14 cellular contexts compared by ENCODE assay signal in genomic region chr6:63910863-63911665, GRCh38.
DNase-seq lines count a peak whose midpoint lies in the region; ATAC-seq, FAIRE-seq and TF ChIP-seq lines count a peak whose summit lies in the region.
"Had no signal": no experiment of that assay in that cellular context is flagged by ENCODE, and none has a peak within 500 bp of the region (broad histone marks: within the 10 kb centered on the region; RNA-seq: fewer than 3 reads in every experiment).

No MANE protein-coding gene starts in this region.

- CTCF ChIA-PET in K562 (lab: Yijun Ruan, JAX; ENCODE audit: low intra/inter-chr PET ratio): no interaction called here

- H3K4me1 ChIP-seq in K562 (replicated peaks in 1 of 2; ENCODE audit: control insufficient read depth in 2 of 2, insufficient read depth in 2 of 2, low read length in 2 of 2): no peaks in the 10 kb centered on the region
- H3K4me1 ChIP-seq in heart right ventricle: peaks cover 0 to 12% (median 0%) of the 10 kb centered on the region in 9 donors
- no peaks in the 10 kb centered on the region for H3K4me1 ChIP-seq in aorta (ENCODE audit: control insufficient read depth in 1 of 2, insufficient read depth in 2 of 2, low read length in 2 of 2)
- H3K4me1 ChIP-seq: HAP-1 had no signal

- H3K27ac ChIP-seq in K562 (ENCODE audit: extremely low read depth, low read depth, low read length) (no peak overlapping the region), heart right ventricle (peak overlapping the region in 4 of 10 donors; percentile 4 to 29 (median 18)), aorta (ENCODE audit: low read depth in 1 of 2, low read length in 2 of 2) (no peak overlapping the region)
- H3K27ac ChIP-seq: PC-9 had no signal

- no peak for TF ChIP-seq POLR2A in K562 (conservative IDR thresholded peaks at IDR 0.05)

- WGBS in K562 (ENCODE audit: insufficient coverage, low coverage, missing lambda C conversion rate): 0% methylated on average over 2 of the region's 2 CpGs
- WGBS in heart right ventricle, 2 donors: 38 to 50% methylated on average over 2 of the region's 2 CpGs
- 6 to 11% methylated on average over 2 of the region's 2 CpGs for WGBS in aorta, 2 donors

- intact Hi-C loops in Right ventricle myocardium inferior (cut with DNase I) (no loop called here), cardiac septum (cut with DNase I) (no loop called here), K562 (cut with micrococcal nuclease) (no loop called here), heart right ventricle (cut with DNase I) (no loop called here), aorta (cut with DNase I) (no loop called here)

- no peaks in the 10 kb centered on the region for H3K36me3 ChIP-seq in K562 (ENCODE audit: control insufficient read depth, insufficient read depth, low read length)
- H3K36me3 ChIP-seq in heart right ventricle: no peaks in the 10 kb centered on the region
- no peaks in the 10 kb centered on the region for H3K36me3 ChIP-seq in aorta (ENCODE audit: control insufficient read depth in 1 of 2, insufficient read depth in 2 of 2, low read length in 1 of 2)
- H3K36me3 ChIP-seq: HAP-1 had no signal

- no peaks in the 10 kb centered on the region for H3K9me3 ChIP-seq in K562 (replicated peaks; ENCODE audit: control insufficient read depth, insufficient read depth, low read depth, low read length)
- peaks cover 0 to 10% (median 0%) of the 10 kb centered on the region in 11 donors for H3K9me3 ChIP-seq in heart right ventricle
- H3K9me3 ChIP-seq in aorta (ENCODE audit: control insufficient read depth, low read length): no peaks in the 10 kb centered on the region
- H3K9me3 ChIP-seq: HAP-1 had no signal

- BruUV-seq in K562 (replicated peaks; lab: Mats Ljungman, UMichigan): no TSS peak

- TF ChIP-seq RAD21 in K562 (CRISPR knock-in tag; conservative IDR thresholded peaks at IDR 0.05 in 1 of 2, IDR thresholded peaks at IDR 0.05 in 1 of 2): no peak

- DNase-seq in Right ventricle myocardium inferior (ENCODE audit: missing footprints) (no peak), cardiac septum (ENCODE audit: low spot score) (no peak), K562 (ENCODE audit: extremely low read depth in 1 of 4, low spot score in 3 of 4) (no peak), heart right ventricle (peak in 1 of 2 donors; percentile 11), aorta (no peak), NCI-H187 treated with DMSO at 0.1 percent for 48 hours (lab: John Stamatoyannopoulos, UW) (no peak), AG08396 (ENCODE audit: low spot score) (no peak)
- DNase-seq: COR-L47, NCI-H1105, NCI-H187, NCI-H748 treated with DMSO at 0.1 percent for 48 hours, PC-9 had no signal

- FAIRE-seq in K562 (lab: Jason Lieb, UNC): no peak

- no peaks in the 10 kb centered on the region for H3K9me1 ChIP-seq in K562 (ENCODE audit: control insufficient read depth, insufficient read depth, low read length)

- H3K4me3 ChIP-seq in K562 (no peak overlapping the region), heart right ventricle (no peak overlapping the region), aorta (ENCODE audit: low read length in 2 of 2) (no peak overlapping the region)
- H3K4me3 ChIP-seq: HAP-1, PC-9 had no signal

- H2AFZ ChIP-seq in K562 (ENCODE audit: low read depth, low read length): no peak overlapping the region
- H2AFZ ChIP-seq: PC-9 had no signal

- POLR2A ChIA-PET in K562 (lab: Yijun Ruan, JAX): interaction anchor here (0.6 kb wide), 1 partner anchor 273 kb away, joined by 3 read pairs; no protein-coding TSS in a partner anchor

- ATAC-seq in Right ventricle myocardium inferior (peak; percentile 44), K562 (no peak), heart right ventricle (peak in 5 of 8 donors; percentile 34 to 82 (median 53)), aorta (ENCODE audit: low FRiP score) (peak; percentile 65), HG02763 (IDR thresholded peaks at IDR 0.05; ENCODE audit: unreplicated experiment) (no peak)

- no peak overlapping the region for H3K9ac ChIP-seq in K562 (ENCODE audit: insufficient read depth in 1 of 2, low read depth in 2 of 2, low read length in 2 of 2)

- no peaks in the 10 kb centered on the region for H4K20me1 ChIP-seq in K562 (replicated peaks; ENCODE audit: control insufficient read depth, insufficient read depth, low read length)

- H3K27me3 ChIP-seq in K562 (ENCODE audit: control insufficient read depth in 2 of 2, insufficient read depth in 2 of 2, low read length in 2 of 2) (no peaks in the 10 kb centered on the region), heart right ventricle (no peaks in the 10 kb centered on the region), aorta (ENCODE audit: control insufficient read depth in 1 of 2, insufficient read depth in 2 of 2, low read length in 1 of 2) (no peaks in the 10 kb centered on the region)

- H3K79me2 ChIP-seq in K562 (ENCODE audit: control insufficient read depth, insufficient read depth, low read length): no peaks in the 10 kb centered on the region

- H3K4me2 ChIP-seq in K562 (ENCODE audit: insufficient read depth, low read length): no peak overlapping the region
- H3K4me2 ChIP-seq: PC-9 had no signal

- in situ Hi-C loops in K562 (cut with MboI): no loop called here

- no peak for TF ChIP-seq EP300 in K562 (IDR thresholded peaks at IDR 0.05; ENCODE audit: low read length)

- TF ChIP-seq CTCF in K562 (IDR thresholded peaks at IDR 0.05 in 2 of 3, conservative IDR thresholded peaks at IDR 0.05 in 1 of 3; ENCODE audit: insufficient read depth in 2 of 3, low read depth in 1 of 3, low read length in 3 of 3) (no peak), heart right ventricle (IDR thresholded peaks at IDR 0.05) (no peak)

TF ChIP-seq in K562, 482 proteins besides CTCF, POLR2A, EP300 and RAD21:
- no peak for TF ChIP-seq KLF1 (tag; IDR thresholded peaks at IDR 0.05)
- TF ChIP-seq ASH1L (IDR thresholded peaks at IDR 0.05; ENCODE audit: borderline replicate concordance, low read depth, partially characterized antibody): no peak
- no peak for TF ChIP-seq KAT7 (CRISPR knock-in tag; IDR thresholded peaks at IDR 0.05; ENCODE audit: borderline replicate concordance)
- TF ChIP-seq ZNF316 (IDR thresholded peaks at IDR 0.05): peak; percentile 28; the same call in 1 of the 2 replicates

Comparison
In these comparisons a context has a peak if more than half of its experiments do, and no peak if none do; other contexts are left out.
1. ATAC-seq: peak in Right ventricle myocardium inferior (single experiment), heart right ventricle (5 of 8) and aorta (single experiment); none in K562 (single experiment) and HG02763 (single experiment).